22 cellular contexts compared by ENCODE assay signal in the genomic region with DNA sequence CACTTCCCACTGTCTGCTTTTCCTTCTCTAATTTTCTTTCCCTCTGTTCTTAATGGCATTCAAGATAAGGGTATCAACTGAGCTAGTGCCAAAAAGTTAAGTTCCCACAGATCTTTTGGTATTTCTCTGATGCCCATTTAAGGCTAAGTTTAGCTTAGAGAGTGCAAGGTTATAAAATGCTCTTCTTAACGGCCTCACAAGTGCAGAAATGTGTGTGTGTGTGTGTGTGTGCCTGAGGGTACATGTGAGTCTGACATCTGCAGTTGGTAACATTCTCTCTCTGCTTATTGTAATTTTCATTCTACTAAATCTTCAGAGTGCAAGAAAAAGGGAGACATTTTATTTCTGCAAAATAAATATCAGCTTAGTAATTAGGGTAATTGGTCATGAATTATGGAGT. TPM values are rescaled to one million over a fixed set of nuclear protein-coding genes. Genes with fewer than 3 reads are reported as not detected.
A peak's percentile ranks its signal among the peaks of the same experiment; 100 is the strongest.
DNase-seq lines count a peak whose midpoint lies in the region; ATAC-seq, FAIRE-seq and TF ChIP-seq lines count a peak whose summit lies in the region.
"Had no signal": no experiment of that assay in that cellular context is flagged by ENCODE, and none has a peak within 500 bp of the region (broad histone marks: within the 10 kb centered on the region; RNA-seq: fewer than 3 reads in every experiment).

No MANE protein-coding gene starts in this region.

- TF ChIP-seq CTCF in HFFc6 (IDR thresholded peaks at IDR 0.05) (no peak), PC-9 (conservative IDR thresholded peaks at IDR 0.05) (no peak), endothelial cell (IDR thresholded peaks at IDR 0.05; ENCODE audit: unreplicated experiment) (no peak), progenitor cell of endocrine pancreas (IDR thresholded peaks at IDR 0.05; ENCODE audit: unreplicated experiment) (no peak), PC-3 (conservative IDR thresholded peaks at IDR 0.05; ENCODE audit: low read depth, low read length) (no peak)

- H4K20me1 ChIP-seq in PC-9 (ENCODE audit: insufficient read depth) (no peaks in the 10 kb centered on the region), PC-3 (ENCODE audit: low read length) (no peaks in the 10 kb centered on the region)

- H3K9me3 ChIP-seq in PC-9 (ENCODE audit: insufficient read depth, low read depth) (no peaks in the 10 kb centered on the region), PC-3 (ENCODE audit: low read length) (no peaks in the 10 kb centered on the region)

- H3K4me3 ChIP-seq in PC-9 (no peak overlapping the region), PC-3 (ENCODE audit: low read length) (no peak overlapping the region)
- H3K4me3 ChIP-seq: GM12878, GM23338 had no signal

- H3K4me3 Mint-ChIP-seq in HFFc6 (no peak overlapping the region), endothelial cell (ENCODE audit: unreplicated experiment) (peak overlapping the region; percentile 58), progenitor cell of endocrine pancreas (ENCODE audit: low read depth) (no peak overlapping the region)
- H3K4me3 Mint-ChIP-seq: CD4-positive, CD25-positive, alpha-beta regulatory T cell; GM23338; IgD-negative memory B cell had no signal

- TF ChIP-seq POLR2A in GM12892 (IDR thresholded peaks at IDR 0.05; ENCODE audit: low read depth, low read length): no peak

- peak overlapping the region; percentile 30 for H3K27ac Mint-ChIP-seq in HFFc6
- H3K27ac Mint-ChIP-seq in endothelial cell (ENCODE audit: unreplicated experiment): no peak overlapping the region
- H3K27ac Mint-ChIP-seq in progenitor cell of endocrine pancreas: peak overlapping the region; percentile 1
- H3K27ac Mint-ChIP-seq: CD4-positive, CD25-positive, alpha-beta regulatory T cell; GM23338; IgD-negative memory B cell had no signal

- H3K4me1 Mint-ChIP-seq in HFFc6 (ENCODE audit: low read depth) (peaks cover 5% of the 10 kb centered on the region; the same call in 1 of the 2 replicates), endothelial cell (ENCODE audit: unreplicated experiment) (no peaks in the 10 kb centered on the region), progenitor cell of endocrine pancreas (ENCODE audit: low read depth) (peaks cover 5% of the 10 kb centered on the region)
- H3K4me1 Mint-ChIP-seq: CD4-positive, CD25-positive, alpha-beta regulatory T cell; GM23338; IgD-negative memory B cell had no signal

- no peak overlapping the region for H3K4me2 ChIP-seq in PC-9
- no peak overlapping the region for H3K4me2 ChIP-seq in PC-3 (ENCODE audit: low read length)
- H3K4me2 ChIP-seq: GM23338 had no signal

- BruUV-seq in PC-9 (replicated peaks; lab: Mats Ljungman, UMichigan): no TSS peak
- no TSS peak for BruUV-seq in PC-3 (replicated peaks; lab: Mats Ljungman, UMichigan)

- CTCF ChIA-PET in PC-9 (lab: Charles Lee) (no interaction called here), PC-3 (lab: Charles Lee) (no interaction called here)

- no peak overlapping the region for H3K9ac ChIP-seq in PC-3 (ENCODE audit: low read length)

- peaks cover 3% of the 10 kb centered on the region; the same call in 1 of the 2 replicates for H3K9me2 ChIP-seq in PC-9 (ENCODE audit: insufficient read depth)
- H3K9me2 ChIP-seq in PC-3 (replicated peaks; ENCODE audit: low read length): no peaks in the 10 kb centered on the region

- H3K27me3 Mint-ChIP-seq in HFFc6 (ENCODE audit: insufficient read depth) (no peaks in the 10 kb centered on the region; the same call in 1 of the 2 replicates), endothelial cell (ENCODE audit: unreplicated experiment) (no peaks in the 10 kb centered on the region), progenitor cell of endocrine pancreas (no peaks in the 10 kb centered on the region)
- H3K27me3 Mint-ChIP-seq: CD4-positive, CD25-positive, alpha-beta regulatory T cell; IgD-negative memory B cell had no signal

- intact Hi-C loops in PC-9 (cut with micrococcal nuclease; ENCODE audit: unreplicated experiment): no loop called here
- intact Hi-C loops in PC-3 (cut with micrococcal nuclease): no loop called here

- peaks cover 47% of the 10 kb centered on the region for H3K36me3 Mint-ChIP-seq in HFFc6 (ENCODE audit: low read depth)
- H3K36me3 Mint-ChIP-seq in endothelial cell (ENCODE audit: low read depth, unreplicated experiment): peaks cover 7% of the 10 kb centered on the region
- H3K36me3 Mint-ChIP-seq in progenitor cell of endocrine pancreas (ENCODE audit: insufficient read depth): no peaks in the 10 kb centered on the region
- H3K36me3 Mint-ChIP-seq: CD4-positive, CD25-positive, alpha-beta regulatory T cell had no signal

- H2AFZ ChIP-seq in PC-9 (peak overlapping the region; percentile 66; the same call in 1 of the 2 replicates), PC-3 (ENCODE audit: low read length) (no peak overlapping the region)
- H2AFZ ChIP-seq: GM23338 had no signal

- DNase-seq in HFFc6 (no peak), PC-9 (no peak), endothelial cell (ENCODE audit: low spot score) (no peak), progenitor cell of endocrine pancreas (ENCODE audit: low spot score, unreplicated experiment) (no peak), PC-3 (no peak), GM12892 (ENCODE audit: insufficient read length) (no peak)
- DNase-seq in activated CD4-positive, alpha-beta T cell treated with anti-CD3 and anti-CD28 coated beads, Interleukin-2, amount 50 U/mL, for 4 hours: no peak
- DNase-seq: CD4-positive, CD25-positive, alpha-beta regulatory T cell; COR-L47; DMS79; HCEC 1CT; MV-4-11; NCI-H1105 treated with DMSO at 0.1 percent for 48 hours; NCI-H2029 treated with DMSO at 0.1 percent for 48 hours; NCI-H345; NCI-H524; OCI-M1; SHP77 had no signal

- no peaks in the 10 kb centered on the region for H3K79me2 ChIP-seq in PC-9 (ENCODE audit: low read depth)
- no peaks in the 10 kb centered on the region for H3K79me2 ChIP-seq in PC-3 (ENCODE audit: low read length)

- H3K27me3 ChIP-seq in PC-9 (ENCODE audit: insufficient read depth, low read depth) (no peaks in the 10 kb centered on the region), PC-3 (ENCODE audit: low read length) (no peaks in the 10 kb centered on the region)

- no peaks in the 10 kb centered on the region for H3K9me3 Mint-ChIP-seq in HFFc6
- H3K9me3 Mint-ChIP-seq in endothelial cell (ENCODE audit: unreplicated experiment): no peaks in the 10 kb centered on the region
- no peaks in the 10 kb centered on the region for H3K9me3 Mint-ChIP-seq in progenitor cell of endocrine pancreas (ENCODE audit: low read depth)
- H3K9me3 Mint-ChIP-seq: GM23338 had no signal

- no peaks in the 10 kb centered on the region for H3F3A ChIP-seq in PC-9 (ENCODE audit: insufficient read depth, low read depth)
- no peaks in the 10 kb centered on the region for H3F3A ChIP-seq in PC-3 (ENCODE audit: low read length, unreplicated experiment)

- H3K36me3 ChIP-seq in PC-9 (ENCODE audit: low read depth) (no peaks in the 10 kb centered on the region), PC-3 (ENCODE audit: low read depth, low read length) (peaks cover 23% of the 10 kb centered on the region)

- no peak for FAIRE-seq in GM12892 (lab: Jason Lieb, UNC)
- FAIRE-seq: GM12878, HTR-8/SVneo had no signal

- H3K4me1 ChIP-seq in PC-9 (replicated peaks; ENCODE audit: insufficient read depth): no peaks in the 10 kb centered on the region
- no peaks in the 10 kb centered on the region for H3K4me1 ChIP-seq in PC-3 (ENCODE audit: insufficient read depth, low read length)

- POLR2A ChIA-PET in PC-9 (lab: Charles Lee; ENCODE audit: unreplicated experiment) (no interaction called here), PC-3 (lab: Charles Lee; ENCODE audit: unreplicated experiment) (no interaction called here)

- ATAC-seq in PC-3: no peak
- ATAC-seq: GM12878, GM23338 had no signal

- no peak overlapping the region for H3K27ac ChIP-seq in PC-9
- H3K27ac ChIP-seq in PC-3 (ENCODE audit: low read length): no peak overlapping the region

RNA-seq across cellular contexts. Expression of a gene that starts 24.2 kb away (rescaled TPM):
- total RNA-seq in HFFc6 (2021; fragmentation: NEBNext Ultra II Directional; extraction: Animal tissue kit (Norgen Biotek cat#: 25700)): 100 to 1,000 TPM; 174 to 272 (median 186) TPM
- total RNA-seq in PC-9 (2021) (0.08 and 0.22 TPM in 2 replicates), endothelial cell (ENCODE audit: unreplicated experiment) (106 TPM), progenitor cell of endocrine pancreas (6.6 and 16.3 TPM in 2 replicates), PC-3 (2014; rRNA removed) (45.2 and 51.8 TPM in 2 replicates)
- 0.11 TPM for polyA plus RNA-seq in GM12892 (2012; ENCODE audit: missing spikeins)
- total RNA-seq: CD4-positive, CD25-positive, alpha-beta regulatory T cell had no signal
- polyA plus RNA-seq: CD4-positive, CD25-positive, alpha-beta regulatory T cell; IgD-negative memory B cell had no signal
